Comparison of ENCODE assay signal across 18 cellular contexts in genomic region chr6:36378243-36378920, GRCh38. TPM values are rescaled to one million over a fixed set of nuclear protein-coding genes. Genes with fewer than 3 reads are reported as not detected.
DNase-seq lines count a peak whose midpoint lies in the region; ATAC-seq and TF ChIP-seq lines count a peak whose summit lies in the region.
"Had no signal": no experiment of that assay in that cellular context is flagged by ENCODE, and none has a peak within 500 bp of the region (broad histone marks: within the 10 kb centered on the region; RNA-seq: fewer than 3 reads in every experiment).

No MANE protein-coding gene starts in this region.

- in situ Hi-C loops in GM13977 (cut with MboI; ENCODE audit: low pct_unique_long_range_greater_than_20kb, low sequenced_read_pairs, unreplicated experiment) (no loop called here), KBM-7 (cut with MboI; ENCODE audit: low pct_unique_long_range_greater_than_20kb, low sequenced_read_pairs) (no loop called here)

- H3K4me3 Mint-ChIP-seq in stimulated activated memory B cell treated with anti-CD40 and anti-IgM and Interleukin-4, amounts not matched to agents 10 μg/mL and 1 μg/mL and 100 μg/mL, for 72 hours, result no peak overlapping the region
- H3K4me3 Mint-ChIP-seq: HFFc6 had no signal

- DNase-seq in activated effector memory CD4-positive, alpha-beta T cell treated with anti-CD3 and anti-CD28 coated beads, Interleukin-2, amount 50 U/mL, for 16 hours, result peak; percentile 21
- DNase-seq in activated effector memory CD4-positive, alpha-beta T cell treated with Interleukin-2 at 50 U/mL for 16 hours, result no peak
- peak; percentile 57 for DNase-seq in GM13977 (ENCODE audit: low spot score)
- DNase-seq in left lobe of liver (ENCODE audit: low spot score), result no peak
- DNase-seq in NCI-H69 (lab: John Stamatoyannopoulos, UW), result no peak
- DNase-seq in KBM-7, result no peak
- DNase-seq: CD4-positive, alpha-beta memory T cell; DND-41; GF-D8; HFFc6; MG63; NCI-H1092 treated with DMSO at 0.1 percent for 48 hours; NCI-H187; NCI-H82; Right ventricle myocardium superior had no signal

- ATAC-seq in left lobe of liver, result peak; percentile 41
- no peak for ATAC-seq in stimulated activated memory B cell treated with anti-CD40 and anti-IgM and Interleukin-4, amounts not matched to agents 10 μg/mL and 1 μg/mL and 100 μg/mL, for 72 hours
- ATAC-seq: Panc1 had no signal

- no peaks in the 10 kb centered on the region for H3K9me3 Mint-ChIP-seq in stimulated activated memory B cell treated with anti-CD40 and anti-IgM and Interleukin-4, amounts not matched to agents 10 μg/mL and 1 μg/mL and 100 μg/mL, for 72 hours
- H3K9me3 Mint-ChIP-seq: CD4-positive, alpha-beta memory T cell; HFFc6 had no signal

- peaks cover 35% of the 10 kb centered on the region for H3K4me1 Mint-ChIP-seq in stimulated activated memory B cell treated with anti-CD40 and anti-IgM and Interleukin-4, amounts not matched to agents 10 μg/mL and 1 μg/mL and 100 μg/mL, for 72 hours

- TF ChIP-seq CTCF in GM13977 (IDR thresholded peaks at IDR 0.05; ENCODE audit: extremely low read depth, insufficient read depth, missing control alignments), result no peak

- no peaks in the 10 kb centered on the region for H3K36me3 Mint-ChIP-seq in stimulated activated memory B cell treated with anti-CD40 and anti-IgM and Interleukin-4, amounts not matched to agents 10 μg/mL and 1 μg/mL and 100 μg/mL, for 72 hours

- peak overlapping the region; percentile 80 for H3K27ac Mint-ChIP-seq in stimulated activated memory B cell treated with anti-CD40 and anti-IgM and Interleukin-4, amounts not matched to agents 10 μg/mL and 1 μg/mL and 100 μg/mL, for 72 hours
- H3K27ac Mint-ChIP-seq: HFFc6 had no signal

- H3K27me3 Mint-ChIP-seq in stimulated activated memory B cell treated with anti-CD40 and anti-IgM and Interleukin-4, amounts not matched to agents 10 μg/mL and 1 μg/mL and 100 μg/mL, for 72 hours, result no peaks in the 10 kb centered on the region
- H3K27me3 Mint-ChIP-seq: CD4-positive, alpha-beta memory T cell had no signal

RNA-seq across cellular contexts. Expression of gene ETV7, which starts 9.1 kb away (rescaled TPM):
- total RNA-seq in left lobe of liver, result 0.13 TPM
- total RNA-seq: Right ventricle myocardium superior had no signal

RNA-seq across cellular contexts. Expression of gene BNIP5, which starts 41.7 kb away (rescaled TPM):
- total RNA-seq in left lobe of liver, result not detected
- total RNA-seq: CD4-positive, alpha-beta memory T cell; H4; HFFc6; Right ventricle myocardium superior had no signal

Comparison
In these comparisons a context has a peak if more than half of its experiments do, and no peak if none do; other contexts are left out.
1. DNase-seq: peak in activated effector memory CD4-positive, alpha-beta T cell treated with anti-CD3 and anti-CD28 coated beads, Interleukin-2, amount 50 U/mL, for 16 hours (single experiment) and GM13977 (single experiment); none in activated effector memory CD4-positive, alpha-beta T cell treated with Interleukin-2 at 50 U/mL for 16 hours (single experiment), left lobe of liver (single experiment), NCI-H69 (single experiment) and KBM-7 (single experiment).